19 cellular contexts compared by ENCODE assay signal in genomic region chr5:25744908-25745307, GRCh38.
"Had no signal": no experiment of that assay in that cellular context is flagged by ENCODE, and none has a peak within 500 bp of the region (broad histone marks: within the 10 kb centered on the region; RNA-seq: fewer than 3 reads in every experiment).

No MANE protein-coding gene starts in this region.

- H3K27me3 ChIP-seq: breast epithelium, esophagus squamous epithelium, right lobe of liver, transverse colon had no signal

- H3K36me3 ChIP-seq: breast epithelium, esophagus squamous epithelium, right lobe of liver, transverse colon, WERI-Rb-1 had no signal

- H3K4me1 ChIP-seq: breast epithelium, esophagus squamous epithelium, right lobe of liver, transverse colon had no signal

- H3K9me3 ChIP-seq: esophagus squamous epithelium, right lobe of liver had no signal

- ATAC-seq: activated T-cell treated with anti-CD3 and anti-CD28 coated beads, Interleukin-2, amount 50 U/mL, for 4 hours; left colon; naive thymus-derived CD8-positive, alpha-beta T cell; right lobe of liver had no signal

- H3K27ac ChIP-seq: breast epithelium, esophagus squamous epithelium, right lobe of liver, transverse colon, WERI-Rb-1 had no signal

- H3K4me3 ChIP-seq: breast epithelium, esophagus squamous epithelium, right lobe of liver, transverse colon had no signal

- DNase-seq: activated CD4-positive, alpha-beta memory T cell treated with anti-CD3 and anti-CD28 coated beads, Interleukin-2, amount 10 ng/mL, durations not matched to agents 7 days and 5 days; activated CD4-positive, alpha-beta T cell treated with anti-CD3 and anti-CD28 coated beads, Interleukin-2, amount 10 ng/mL, durations not matched to agents 7 days and 5 days; activated CD4-positive, CD25-positive, alpha-beta regulatory T cell treated with anti-CD3 and anti-CD28 coated beads, Interleukin-2, amount 50 U/mL, for 72 hours; activated CD8-positive, alpha-beta memory T cell treated with anti-CD3 and anti-CD28 coated beads, Interleukin-2, amount 50 U/mL, for 48 hours; activated T-cell treated with anti-CD3 and anti-CD28 coated beads, Interleukin-2, amount 50 U/mL, for 4 hours; central memory CD4-positive, alpha-beta T cell; esophagus squamous epithelium; foreskin melanocyte; kidney; left colon; naive thymus-derived CD8-positive, alpha-beta T cell; right lobe of liver; stimulated activated CD4-positive, alpha-beta T cell treated with anti-CD3 and anti-CD28 coated beads, Interleukin-2, amount 100 ng/mL, for 48 hours; stimulated activated naive CD4-positive, alpha-beta T cell treated with Interleukin-2 at 50 U/mL for 16 hours; SW 1271; T1000; transverse colon; WERI-Rb-1 had no signal
